In genomic region chr18:25832008-25832604, GRCh38 we compare ENCODE assay signal across 9 cellular contexts.
DNase-seq lines count a peak whose midpoint lies in the region; TF ChIP-seq lines count a peak whose summit lies in the region.
"Had no signal": no experiment of that assay in that cellular context is flagged by ENCODE, and none has a peak within 500 bp of the region (broad histone marks: within the 10 kb centered on the region; RNA-seq: fewer than 3 reads in every experiment).

No MANE protein-coding gene starts in this region.

- H3K27me3 ChIP-seq in H7 (ENCODE audit: control insufficient read depth, insufficient read depth, low read length), result no peaks in the 10 kb centered on the region
- peaks cover 0 to 4% (median 0%) of the 10 kb centered on the region in 7 donors for H3K27me3 ChIP-seq in spleen (replicated peaks in 1 of 7)

- H3K9me3 ChIP-seq in spleen, result no peaks in the 10 kb centered on the region

- intact Hi-C loops in spleen (cut with DNase I; ENCODE audit: low total_unique reads), result loop anchor here (10.0 kb wide), 1 partner anchor 957 kb away; no protein-coding TSS in a partner anchor

- H3K36me3 ChIP-seq in H7 (replicated peaks; ENCODE audit: control insufficient read depth, insufficient read depth, low read length) (no peaks in the 10 kb centered on the region), spleen (no peaks in the 10 kb centered on the region)

- no peak overlapping the region for H3K4me3 ChIP-seq in H7 (ENCODE audit: insufficient read depth, low read depth, low read length)
- no peak overlapping the region for H3K4me3 ChIP-seq in astrocyte of the cerebellum (ENCODE audit: low read depth, low read length)
- no peak overlapping the region for H3K4me3 ChIP-seq in spleen

- 19 to 25% (median 22%) methylated on average over 3 of the region's 3 CpGs for WGBS in spleen, 5 donors

- no peak overlapping the region for H3K27ac ChIP-seq in spleen
- H3K27ac ChIP-seq: epithelial cell of prostate had no signal

- DNase-seq in activated CD8-positive, alpha-beta memory T cell treated with anti-CD3 and anti-CD28 coated beads, Interleukin-2, amount 50 U/mL, for 48 hours, result peak; percentile 61
- DNase-seq in activated CD8-positive, alpha-beta memory T cell treated with anti-CD3 and anti-CD28 coated beads for 24 hours, result no peak
- DNase-seq in H7, result peak; percentile 69
- peak; percentile 37 for DNase-seq in NCI-H1105 (lab: John Stamatoyannopoulos, UW)
- peak; percentile 51 for DNase-seq in astrocyte of the cerebellum (ENCODE audit: low read depth)
- DNase-seq in iPS DF 19.7 (ENCODE audit: low read depth, low spot score), result peak; percentile 33
- no peak for DNase-seq in spleen
- DNase-seq in activated gamma-delta T cell treated with Interleukin-2 at 50 U/mL for 16 hours, result no peak

- no peaks in the 10 kb centered on the region for H3K4me1 ChIP-seq in spleen

- in situ Hi-C loops in astrocyte of the cerebellum (cut with HindIII; ENCODE audit: low sequenced_read_pairs), result no loop called here

- TF ChIP-seq CTCF in astrocyte of the cerebellum (IDR thresholded peaks at IDR 0.05; ENCODE audit: low read depth, low read length, missing control alignments) (peak; percentile 94), spleen (IDR thresholded peaks at IDR 0.05 in 8 of 11, conservative IDR thresholded peaks at IDR 0.05 in 3 of 11) (peak in 10 of 11 experiments; percentile 30 to 78 (median 68))

- TF ChIP-seq POLR2A in spleen (IDR thresholded peaks at IDR 0.05), result no peak

Comparison
In these comparisons a context has a peak if more than half of its experiments do, and no peak if none do; other contexts are left out.
1. DNase-seq: peak in activated CD8-positive, alpha-beta memory T cell treated with anti-CD3 and anti-CD28 coated beads, Interleukin-2, amount 50 U/mL, for 48 hours (single experiment), H7 (single experiment), NCI-H1105 (single experiment), astrocyte of the cerebellum (single experiment) and iPS DF 19.7 (single experiment); none in activated CD8-positive, alpha-beta memory T cell treated with anti-CD3 and anti-CD28 coated beads for 24 hours (single experiment), spleen (single experiment) and activated gamma-delta T cell treated with Interleukin-2 at 50 U/mL for 16 hours (single experiment).